ENCODE assay signal across 11 cellular contexts in the genomic region with DNA sequence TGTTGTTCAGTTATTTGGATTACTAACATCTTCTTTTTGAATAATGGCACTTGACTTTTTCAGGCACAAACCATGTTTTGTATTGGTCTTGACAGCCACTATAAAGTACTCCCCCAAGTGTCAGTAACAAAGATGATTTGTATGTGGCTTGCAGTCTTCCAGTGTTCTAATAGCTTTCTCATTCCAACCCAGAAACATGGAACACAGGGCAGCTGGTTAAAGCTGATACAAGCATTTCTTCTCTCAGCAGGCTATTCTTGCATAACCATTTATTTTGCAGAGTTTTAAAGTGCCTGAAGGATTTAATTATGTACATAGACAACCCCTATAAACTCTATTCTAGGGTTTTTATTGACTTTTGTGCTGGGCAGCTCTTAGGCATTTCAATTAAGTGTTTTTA.
DNase-seq lines count a peak whose midpoint lies in the region; ATAC-seq, FAIRE-seq and TF ChIP-seq lines count a peak whose summit lies in the region.
"Had no signal": no experiment of that assay in that cellular context is flagged by ENCODE, and none has a peak within 500 bp of the region (broad histone marks: within the 10 kb centered on the region; RNA-seq: fewer than 3 reads in every experiment).

No MANE protein-coding gene starts in this region.

- H3K79me1 ChIP-seq in H1 (ENCODE audit: low read depth, low read length), result no peaks in the 10 kb centered on the region

- no peak overlapping the region for H3K23ac ChIP-seq in H1 (ENCODE audit: insufficient read length)

- no peak overlapping the region for H4K8ac ChIP-seq in H1 (ENCODE audit: extremely low read depth, insufficient read depth, low read length)

- H2BK12ac ChIP-seq in H1 (ENCODE audit: low read depth, low read length), result no peak overlapping the region

- no peak overlapping the region for H3K9ac ChIP-seq in H1 (replicated peaks in 1 of 4; ENCODE audit: extremely low read depth in 1 of 4, low read depth in 3 of 4, low read length in 3 of 4)

- no peak overlapping the region for H4K5ac ChIP-seq in H1 (ENCODE audit: insufficient read length, low read depth, low read length)

- no peak overlapping the region for H2BK15ac ChIP-seq in H1 (ENCODE audit: low read length)

- H3K4ac ChIP-seq in H1 (replicated peaks; ENCODE audit: insufficient read length, low read depth, low read length), result no peak overlapping the region

- H3K4me2 ChIP-seq in H1 (ENCODE audit: insufficient read depth in 1 of 2, low read depth in 2 of 2, low read length in 2 of 2), result no peak overlapping the region; a peak in 1 of 4 replicates

- no peak overlapping the region for H2AK5ac ChIP-seq in H1 (ENCODE audit: low read depth, low read length)

- no peak overlapping the region for H3K18ac ChIP-seq in H1 (ENCODE audit: extremely low read depth, low read length)

- no peak for TF ChIP-seq EP300 in H1 (IDR thresholded peaks at IDR 0.05; ENCODE audit: borderline replicate concordance in 1 of 2, low read depth in 2 of 2, low read length in 2 of 2)

- TF ChIP-seq RAD21 in H1 (IDR thresholded peaks at IDR 0.05 in 1 of 2, conservative IDR thresholded peaks at IDR 0.05 in 1 of 2; ENCODE audit: low read depth in 2 of 2, low read length in 2 of 2), result no peak

- H3K9me3 ChIP-seq in H1 (ENCODE audit: insufficient read depth in 2 of 2, low read depth in 1 of 2, low read length in 1 of 2) (no peaks in the 10 kb centered on the region), mesodermal cell (ENCODE audit: control insufficient read depth, low read length) (no peaks in the 10 kb centered on the region)

- H3K79me2 ChIP-seq in ACC112 (ENCODE audit: control insufficient read depth, insufficient read depth, low read length, unreplicated experiment) (no peaks in the 10 kb centered on the region), H1 (ENCODE audit: control insufficient read depth in 1 of 2, insufficient read depth in 2 of 2, low read length in 2 of 2) (no peaks in the 10 kb centered on the region)

- H3K27ac ChIP-seq in ACC112 (ENCODE audit: low read depth, low read length) (peak overlapping the region; percentile 92), H1 (ENCODE audit: low read depth, low read length) (no peak overlapping the region), mesodermal cell (ENCODE audit: low read depth, low read length, severe bottlenecking) (peak overlapping the region; percentile 97)

- H4K20me1 ChIP-seq in H1 (replicated peaks in 1 of 2; ENCODE audit: control insufficient read depth in 1 of 2, insufficient read depth in 2 of 2, low read length in 2 of 2), result no peaks in the 10 kb centered on the region

- no peaks in the 10 kb centered on the region for H3K23me2 ChIP-seq in H1 (ENCODE audit: low read depth, low read length)

- H2BK120ac ChIP-seq in H1 (replicated peaks; ENCODE audit: low read depth, low read length), result no peak overlapping the region

- H4K91ac ChIP-seq in H1 (replicated peaks; ENCODE audit: insufficient read length, low read length), result no peak overlapping the region

- no peak overlapping the region for H3K14ac ChIP-seq in H1 (ENCODE audit: insufficient read length)

- peak overlapping the region; percentile 91 for H2AFZ ChIP-seq in ACC112 (ENCODE audit: low read length, unreplicated experiment)
- no peak overlapping the region for H2AFZ ChIP-seq in H1 (ENCODE audit: low read length)

- peaks cover 35% of the 10 kb centered on the region for H3K4me1 ChIP-seq in ACC112 (ENCODE audit: control insufficient read depth, insufficient read depth, low read length, unreplicated experiment)
- H3K4me1 ChIP-seq in H1 (replicated peaks in 1 of 4; ENCODE audit: control insufficient read depth in 3 of 4, insufficient read depth in 4 of 4, low read length in 3 of 4), result peaks cover 0 to 21% (median 7%) of the 10 kb centered on the region in 4 experiments; a peak in 3 of 7 replicates
- peaks cover 36% of the 10 kb centered on the region for H3K4me1 ChIP-seq in mesodermal cell (ENCODE audit: control insufficient read depth, insufficient read depth, low read length, poor library complexity, severe bottlenecking)

- no peak overlapping the region for H2BK5ac ChIP-seq in H1 (ENCODE audit: low read depth, low read length)

- TF ChIP-seq CTCF in LNCaP clone FGC (IDR thresholded peaks at IDR 0.05; ENCODE audit: control insufficient read depth, extremely low read depth, insufficient read depth), result no peak
- TF ChIP-seq CTCF in H1 (IDR thresholded peaks at IDR 0.05; ENCODE audit: control extremely low read depth in 1 of 3, insufficient read depth in 1 of 3, low read depth in 1 of 3, low read length in 3 of 3), result no peak

- H3K4me3 ChIP-seq in ACC112 (ENCODE audit: low read depth, low read length) (peak overlapping the region; percentile 91), LNCaP clone FGC (ENCODE audit: low read depth, low read length) (no peak overlapping the region), H1 (ENCODE audit: extremely low read depth in 1 of 4, insufficient read depth in 2 of 4, low read depth in 3 of 4, low read length in 4 of 4) (no peak overlapping the region), mesodermal cell (ENCODE audit: extremely low read depth, insufficient read depth, low read length, poor library complexity, severe bottlenecking) (peak overlapping the region; percentile 25)

- H2BK20ac ChIP-seq in H1 (ENCODE audit: low read length), result no peak overlapping the region

- peak; percentile 39 for FAIRE-seq in H1 (lab: Jason Lieb, UNC)

- TF ChIP-seq POLR2A in H1 (IDR thresholded peaks at IDR 0.05; ENCODE audit: control extremely low read depth in 1 of 2, low read depth in 2 of 2, low read length in 2 of 2), result no peak

- CTCF ChIA-PET in H1 (lab: Charles Lee; ENCODE audit: partially characterized antibody), result interaction anchor here (1.3 to 1.7 kb wide), 3 partner anchors 11 to 314 kb away, joined by 3 to 7 read pairs (median 5); no protein-coding TSS in a partner anchor

- DNase-seq in LNCaP clone FGC (ENCODE audit: low read depth) (peak; percentile 23), H1 (ENCODE audit: low read depth in 1 of 2, low spot score in 2 of 2) (no peak), DMS53 (lab: John Stamatoyannopoulos, UW) (no peak)
- no peak for DNase-seq in activated CD8-positive, alpha-beta memory T cell treated with anti-CD3 and anti-CD28 coated beads, Interleukin-2, amount 50 U/mL, for 48 hours
- DNase-seq: AML-193, GF-D8, NCI-H1105 treated with DMSO at 0.1 percent for 48 hours had no signal

- H3K36me3 ChIP-seq in ACC112 (ENCODE audit: insufficient read depth, low read length), result no peaks in the 10 kb centered on the region
- no peaks in the 10 kb centered on the region for H3K36me3 ChIP-seq in H1 (ENCODE audit: control insufficient read depth in 2 of 4, insufficient read depth in 4 of 4, low read length in 3 of 4)
- no peaks in the 10 kb centered on the region for H3K36me3 ChIP-seq in mesodermal cell (ENCODE audit: control insufficient read depth, insufficient read depth, low read length)

- ATAC-seq in HG03378 (IDR thresholded peaks at IDR 0.05; ENCODE audit: unreplicated experiment) (no peak), HG03439 (IDR thresholded peaks at IDR 0.05; ENCODE audit: unreplicated experiment) (no peak)

- no peaks in the 10 kb centered on the region for H3K27me3 ChIP-seq in ACC112 (ENCODE audit: insufficient read depth, low read length)
- no peaks in the 10 kb centered on the region for H3K27me3 ChIP-seq in H1 (replicated peaks in 1 of 4; ENCODE audit: control insufficient read depth in 3 of 4, extremely low read depth in 1 of 4, insufficient read depth in 3 of 4, low read length in 3 of 4)

- no peak overlapping the region for H3K56ac ChIP-seq in H1 (replicated peaks; ENCODE audit: insufficient read length, low read depth, low read length)

- POLR2A ChIA-PET in H1 (lab: Charles Lee; ENCODE audit: partially characterized antibody), result no interaction called here

TF ChIP-seq in H1, 55 proteins besides CTCF, POLR2A, EP300 and RAD21:
- no peak for TF ChIP-seq KDM1A (IDR thresholded peaks at IDR 0.05; ENCODE audit: borderline replicate concordance, low read length)
TF ChIP-seq in H1: peak in this region for 0.

Comparison
In these comparisons a context has a peak if more than half of its experiments do, and no peak if none do; other contexts are left out.
1. H3K4me3 ChIP-seq: peak in ACC112 (single experiment) and mesodermal cell (single experiment); none in LNCaP clone FGC (single experiment) and H1 (0 of 4).